In the genomic region with DNA sequence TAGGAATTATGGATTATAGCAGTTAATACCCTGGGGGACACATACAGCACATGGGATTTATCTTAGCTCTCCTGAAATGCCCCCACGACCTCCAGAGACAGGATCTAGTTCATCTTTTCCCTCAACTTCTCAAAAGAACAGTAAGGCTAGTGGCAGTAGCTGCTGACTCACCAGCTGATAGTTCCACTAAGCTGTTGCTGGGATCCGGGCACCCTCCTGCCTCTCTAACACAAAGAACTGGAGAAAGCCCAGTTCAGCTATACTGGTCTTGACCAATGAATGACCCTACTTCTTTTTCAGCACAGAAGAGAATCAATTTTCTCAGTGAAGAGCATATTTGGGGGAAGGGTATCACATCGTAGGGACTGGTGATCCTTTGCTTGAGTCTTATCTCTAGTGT, we compare ENCODE assay signal across 18 cellular contexts.
DNase-seq lines count a peak whose midpoint lies in the region; ATAC-seq, FAIRE-seq and TF ChIP-seq lines count a peak whose summit lies in the region.
"Had no signal": no experiment of that assay in that cellular context is flagged by ENCODE, and none has a peak within 500 bp of the region (broad histone marks: within the 10 kb centered on the region; RNA-seq: fewer than 3 reads in every experiment).

No MANE protein-coding gene starts in this region.

- H4K5ac ChIP-seq in H1 (ENCODE audit: insufficient read length, low read depth, low read length): no peak overlapping the region

- no peak for TF ChIP-seq CTCF in H1 (IDR thresholded peaks at IDR 0.05; ENCODE audit: control extremely low read depth in 1 of 3, insufficient read depth in 1 of 3, low read depth in 1 of 3, low read length in 3 of 3)

- H2AFZ ChIP-seq in H1 (ENCODE audit: low read length): no peak overlapping the region

- H4K8ac ChIP-seq in H1 (ENCODE audit: extremely low read depth, insufficient read depth, low read length): no peak overlapping the region

- no peaks in the 10 kb centered on the region for H3K23me2 ChIP-seq in H1 (ENCODE audit: low read depth, low read length)

- H2AK5ac ChIP-seq in H1 (ENCODE audit: low read depth, low read length): no peak overlapping the region

- intact Hi-C loops in left ventricle myocardium superior (cut with micrococcal nuclease): no loop called here
- intact Hi-C loops in Right ventricle myocardium inferior (cut with DNase I): no loop called here
- intact Hi-C loops in activated naive CD4-positive, alpha-beta T cell treated with anti-CD3 and anti-CD28 coated beads for 36 hours (cut with micrococcal nuclease): no loop called here

- H4K91ac ChIP-seq in H1 (replicated peaks; ENCODE audit: insufficient read length, low read length): no peak overlapping the region

- no peak overlapping the region for H3K4me2 ChIP-seq in H1 (ENCODE audit: insufficient read depth in 1 of 2, low read depth in 2 of 2, low read length in 2 of 2)
- H3K4me2 ChIP-seq: BLaER1, KMS-11 had no signal

- H3K9ac ChIP-seq in H1 (replicated peaks in 1 of 4; ENCODE audit: extremely low read depth in 1 of 4, low read depth in 3 of 4, low read length in 3 of 4): no peak overlapping the region
- H3K9ac ChIP-seq: BLaER1, KMS-11 had no signal

- no peak overlapping the region for H3K23ac ChIP-seq in H1 (ENCODE audit: insufficient read length)

- no peak overlapping the region for H3K4me3 ChIP-seq in H1 (ENCODE audit: extremely low read depth in 1 of 4, insufficient read depth in 2 of 4, low read depth in 3 of 4, low read length in 4 of 4)
- H3K4me3 ChIP-seq: BLaER1 had no signal

- no peak overlapping the region for H3K14ac ChIP-seq in H1 (ENCODE audit: insufficient read length)

- H3K9me3 Mint-ChIP-seq in activated naive CD4-positive, alpha-beta T cell treated with anti-CD3 and anti-CD28 coated beads for 36 hours: no peaks in the 10 kb centered on the region
- H3K9me3 Mint-ChIP-seq: CD8-positive, alpha-beta memory T cell had no signal

- no peak overlapping the region for H2BK20ac ChIP-seq in H1 (ENCODE audit: low read length)

- H3K56ac ChIP-seq in H1 (replicated peaks; ENCODE audit: insufficient read length, low read depth, low read length): no peak overlapping the region

- H3K4ac ChIP-seq in H1 (replicated peaks; ENCODE audit: insufficient read length, low read depth, low read length): no peak overlapping the region

- no peak for FAIRE-seq in H1 (lab: Jason Lieb, UNC)

- peaks cover 0 to 3% (median 2%) of the 10 kb centered on the region in 4 experiments; a peak in 2 of 7 replicates for H3K4me1 ChIP-seq in H1 (replicated peaks in 1 of 4; ENCODE audit: control insufficient read depth in 3 of 4, insufficient read depth in 4 of 4, low read length in 3 of 4)
- H3K4me1 ChIP-seq: BLaER1 had no signal

- POLR2A ChIA-PET in H1 (lab: Charles Lee; ENCODE audit: partially characterized antibody): interaction anchor here (1.2 to 1.8 kb wide), 3 partner anchors 8 to 50 kb away, joined by 3 to 6 read pairs (median 3); no protein-coding TSS in a partner anchor

- H3K27ac ChIP-seq in angular gyrus (ENCODE audit: low read depth, low read length) (peak overlapping the region; percentile 76), H1 (ENCODE audit: low read depth, low read length) (no peak overlapping the region), substantia nigra (ENCODE audit: low read depth, low read length, poor library complexity, severe bottlenecking) (peak overlapping the region; percentile 97)
- H3K27ac ChIP-seq: BLaER1, KMS-11 had no signal

- peak; percentile 37 for ATAC-seq in left ventricle myocardium superior
- ATAC-seq in Right ventricle myocardium inferior: no peak
- no peak for ATAC-seq in HG03196 (IDR thresholded peaks at IDR 0.05; ENCODE audit: unreplicated experiment)
- ATAC-seq in GM21390 (IDR thresholded peaks at IDR 0.05; ENCODE audit: unreplicated experiment): no peak
- ATAC-seq: Panc1 had no signal

- no peak overlapping the region for H3K18ac ChIP-seq in H1 (ENCODE audit: extremely low read depth, low read length)

- H3K36me3 ChIP-seq in H1 (ENCODE audit: control insufficient read depth in 2 of 4, insufficient read depth in 4 of 4, low read length in 3 of 4): peaks cover 0 to 3% (median 0%) of the 10 kb centered on the region in 4 experiments; a peak in 1 of 8 replicates
- H3K36me3 ChIP-seq: BLaER1 had no signal

- H3K36me3 Mint-ChIP-seq in activated naive CD4-positive, alpha-beta T cell treated with anti-CD3 and anti-CD28 coated beads for 36 hours (ENCODE audit: low read depth): no peaks in the 10 kb centered on the region
- H3K36me3 Mint-ChIP-seq: CD8-positive, alpha-beta memory T cell had no signal

- no peak overlapping the region for H2BK120ac ChIP-seq in H1 (replicated peaks; ENCODE audit: low read depth, low read length)

- no peaks in the 10 kb centered on the region for H4K20me1 ChIP-seq in H1 (replicated peaks in 1 of 2; ENCODE audit: control insufficient read depth in 1 of 2, insufficient read depth in 2 of 2, low read length in 2 of 2)
- H4K20me1 ChIP-seq: BLaER1 had no signal

- no peaks in the 10 kb centered on the region for H3K27me3 ChIP-seq in H1 (replicated peaks in 1 of 4; ENCODE audit: control insufficient read depth in 3 of 4, extremely low read depth in 1 of 4, insufficient read depth in 3 of 4, low read length in 3 of 4)
- H3K27me3 ChIP-seq: BLaER1 had no signal

- H3K4me3 Mint-ChIP-seq in activated naive CD4-positive, alpha-beta T cell treated with anti-CD3 and anti-CD28 coated beads for 36 hours: no peak overlapping the region
- H3K4me3 Mint-ChIP-seq: CD8-positive, alpha-beta memory T cell had no signal

- H3K79me1 ChIP-seq in H1 (ENCODE audit: low read depth, low read length): no peaks in the 10 kb centered on the region; the same call in 1 of the 2 replicates

- H3K27me3 Mint-ChIP-seq in activated naive CD4-positive, alpha-beta T cell treated with anti-CD3 and anti-CD28 coated beads for 36 hours (ENCODE audit: low read depth): peaks cover 6% of the 10 kb centered on the region

- DNase-seq in left ventricle myocardium superior (no peak), Right ventricle myocardium inferior (ENCODE audit: missing footprints) (no peak), H1 (ENCODE audit: low read depth in 1 of 2, low spot score in 2 of 2) (no peak), substantia nigra (lab: John Stamatoyannopoulos, UW) (peak in 10 of 49 donors; percentile 20 to 57 (median 32))
- DNase-seq in activated naive CD4-positive, alpha-beta T cell treated with anti-CD3 and anti-CD28 coated beads for 36 hours: no peak
- DNase-seq: 8988T; CD8-positive, alpha-beta memory T cell; DMS79 treated with DMSO at 0.1 percent for 48 hours; NCI-H1048; NCI-H1436 treated with DMSO at 0.1 percent for 48 hours; NCI-H2081; NCI-H510A had no signal

- 0 out of 2 replicates have a peak overlapping the region, but pooled peaks have one; percentile 44 for H2BK5ac ChIP-seq in H1 (ENCODE audit: low read depth, low read length)

- H2BK12ac ChIP-seq in H1 (ENCODE audit: low read depth, low read length): no peak overlapping the region

- H3K4me1 Mint-ChIP-seq in activated naive CD4-positive, alpha-beta T cell treated with anti-CD3 and anti-CD28 coated beads for 36 hours (ENCODE audit: low read depth): no peaks in the 10 kb centered on the region
- H3K4me1 Mint-ChIP-seq: CD8-positive, alpha-beta memory T cell had no signal

- 61% methylated on average over 3 of the region's 3 CpGs; no CpG with 5 or more reads in 1 of the 2 experiments for WGBS in H1 (ENCODE audit: extremely low coverage in 1 of 2, insufficient coverage in 1 of 2, insufficient read length in 1 of 2, insufficient replicate concordance in 2 of 2, low coverage in 1 of 2, low lambda C conversion rate in 2 of 2, missing lambda C conversion rate in 1 of 2), 2 experiments

- H3K79me2 ChIP-seq in H1 (ENCODE audit: control insufficient read depth in 1 of 2, insufficient read depth in 2 of 2, low read length in 2 of 2): no peaks in the 10 kb centered on the region

- no peak for TF ChIP-seq EP300 in H1 (IDR thresholded peaks at IDR 0.05; ENCODE audit: borderline replicate concordance in 1 of 2, low read depth in 2 of 2, low read length in 2 of 2)

- no peak for TF ChIP-seq RAD21 in H1 (IDR thresholded peaks at IDR 0.05 in 1 of 2, conservative IDR thresholded peaks at IDR 0.05 in 1 of 2; ENCODE audit: low read depth in 2 of 2, low read length in 2 of 2)

- CTCF ChIA-PET in H1 (lab: Charles Lee; ENCODE audit: partially characterized antibody): interaction anchor here (0.6 kb wide), 1 partner anchor 895 kb away, joined by 3 read pairs; no protein-coding TSS in a partner anchor
- CTCF ChIA-PET in activated naive CD4-positive, alpha-beta T cell treated with anti-CD3 and anti-CD28 coated beads for 36 hours (lab: Charles Lee): no interaction called here

- H2BK15ac ChIP-seq in H1 (ENCODE audit: low read length): no peak overlapping the region

- no peaks in the 10 kb centered on the region for H3K9me3 ChIP-seq in H1 (ENCODE audit: insufficient read depth in 2 of 2, low read depth in 1 of 2, low read length in 1 of 2)
- H3K9me3 ChIP-seq: BLaER1 had no signal

- H3K27ac Mint-ChIP-seq in activated naive CD4-positive, alpha-beta T cell treated with anti-CD3 and anti-CD28 coated beads for 36 hours: no peak overlapping the region
- H3K27ac Mint-ChIP-seq: CD8-positive, alpha-beta memory T cell had no signal

- TF ChIP-seq POLR2A in H1 (IDR thresholded peaks at IDR 0.05; ENCODE audit: control extremely low read depth in 1 of 2, low read depth in 2 of 2, low read length in 2 of 2): no peak

TF ChIP-seq in H1, 55 proteins besides CTCF, POLR2A, EP300 and RAD21 (continues in another document):
- TF ChIP-seq GTF2F1 (IDR thresholded peaks at IDR 0.05; ENCODE audit: borderline replicate concordance, low read depth, low read length) (no peak), SUZ12 (IDR thresholded peaks at IDR 0.05; ENCODE audit: low read length) (no peak), GABPA (IDR thresholded peaks at IDR 0.05; ENCODE audit: borderline replicate concordance, insufficient read depth, low read length) (no peak), RBBP5 (IDR thresholded peaks at IDR 0.05; ENCODE audit: borderline replicate concordance, low read depth, low read length) (no peak), ZNF274 (IDR thresholded peaks at IDR 0.05; ENCODE audit: borderline replicate concordance, extremely low read depth, low read length) (no peak), CHD1 (IDR thresholded peaks at IDR 0.05; ENCODE audit: low read depth, low read length) (no peak), EZH2 (IDR thresholded peaks at IDR 0.05; ENCODE audit: low read depth, low read length, severe bottlenecking) (no peak), BACH1 (IDR thresholded peaks at IDR 0.05; ENCODE audit: low read length) (no peak)
- TF ChIP-seq, protein P1, sequence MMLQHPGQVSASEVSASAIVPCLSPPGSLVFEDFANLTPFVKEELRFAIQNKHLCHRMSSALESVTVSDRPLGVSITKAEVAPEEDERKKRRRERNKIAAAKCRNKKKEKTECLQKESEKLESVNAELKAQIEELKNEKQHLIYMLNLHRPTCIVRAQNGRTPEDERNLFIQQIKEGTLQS (IDR thresholded peaks at IDR 0.05; ENCODE audit: insufficient read depth, low read depth, low read length): no peak
